In genomic region chr5:10161778-10162177, GRCh38 we compare ENCODE assay signal across 21 cellular contexts.
"Had no signal": no experiment of that assay in that cellular context is flagged by ENCODE, and none has a peak within 500 bp of the region (broad histone marks: within the 10 kb centered on the region; RNA-seq: fewer than 3 reads in every experiment).

No MANE protein-coding gene starts in this region.

- H3K27me3 ChIP-seq: dorsolateral prefrontal cortex, gastrocnemius medialis, neutrophil, right atrium auricular region, sigmoid colon, stomach, transverse colon had no signal

- ATAC-seq: lower lobe of right lung; stimulated activated naive B cell treated with anti-CD40 and anti-IgM and Interleukin-4, amounts not matched to agents 10 μg/mL and 1 μg/mL and 100 μg/mL, for 72 hours had no signal

- H3K4me1 ChIP-seq: esophagus muscularis mucosa, gastrocnemius medialis, left ventricle myocardium inferior, lower lobe of right lung, right atrium auricular region, sigmoid colon, stomach, transverse colon had no signal

- H3K36me3 ChIP-seq: esophagus muscularis mucosa, gastrocnemius medialis, left ventricle myocardium inferior, lower lobe of right lung, neutrophil, right atrium auricular region, sigmoid colon, stomach, thoracic aorta, transverse colon had no signal

- H3K9me3 ChIP-seq: gastrocnemius medialis, neutrophil, transverse colon had no signal

- DNase-seq: cortex of kidney; dorsolateral prefrontal cortex; effector CD8-positive, alpha-beta T cell; gastrocnemius medialis; immature natural killer cell; left ventricle myocardium inferior; lower lobe of right lung; midbrain; naive B cell; sigmoid colon; stimulated activated CD4-positive, alpha-beta T cell treated with anti-CD3 and anti-CD28 coated beads, Interleukin-2, amount 100 ng/mL, for 24 hours; stimulated activated CD4-positive, alpha-beta T cell treated with anti-CD3 and anti-CD28 coated beads, Interleukin-4, amount 100 ng/mL, for 4 hours; stimulated activated naive B cell treated with anti-CD40 and anti-IgM and Interleukin-4, amounts not matched to agents 10 μg/mL and 1 μg/mL and 100 μg/mL, for 72 hours; stomach; substantia nigra; transverse colon had no signal

- H3K27ac ChIP-seq: dorsolateral prefrontal cortex, esophagus muscularis mucosa, gastrocnemius medialis, left ventricle myocardium inferior, lower lobe of right lung, neutrophil, right atrium auricular region, sigmoid colon, skin epidermis, stomach, thoracic aorta, transverse colon had no signal

- H3K4me3 ChIP-seq: dorsolateral prefrontal cortex, esophagus muscularis mucosa, gastrocnemius medialis, left ventricle myocardium inferior, lower lobe of right lung, right atrium auricular region, sigmoid colon, skin epidermis, stomach, thoracic aorta, transverse colon had no signal
